ENCODE assay signal across 8 cellular contexts in the genomic region with DNA sequence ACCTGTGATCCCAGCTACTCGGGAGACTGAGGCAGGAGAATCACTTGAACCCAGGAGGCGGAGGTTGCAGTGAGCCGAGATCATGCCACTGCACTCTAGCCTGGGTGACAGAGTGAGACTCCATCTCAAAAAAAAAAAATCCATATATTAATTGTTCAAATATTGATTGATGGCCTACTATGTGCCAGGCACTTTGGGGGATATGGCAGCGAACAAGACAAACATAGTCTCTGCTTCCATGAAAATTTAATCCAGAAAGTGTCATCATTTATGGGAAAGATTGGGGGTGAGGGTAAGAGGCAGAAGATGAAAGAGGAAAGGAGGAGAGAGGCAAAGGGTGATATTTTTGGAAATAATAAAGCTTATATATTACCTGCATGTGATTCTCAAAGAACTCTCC. TPM values are rescaled to one million over a fixed set of nuclear protein-coding genes. Genes with fewer than 3 reads are reported as not detected.
DNase-seq lines count a peak whose midpoint lies in the region; ATAC-seq, FAIRE-seq and TF ChIP-seq lines count a peak whose summit lies in the region.
"Not testable (repeated sequence)": the region's sequence is repeated elsewhere in the genome, so short reads cannot be mapped to it uniquely, and the experiment has no call there.

No MANE protein-coding gene starts in this region.

- H3K27ac ChIP-seq in CD4-positive, alpha-beta T cell (ENCODE audit: low read depth, low read length); K562 (ENCODE audit: extremely low read depth, low read depth, low read length): not testable (repeated sequence)

- H3K9ac ChIP-seq in K562 (ENCODE audit: insufficient read depth in 1 of 2, low read depth in 2 of 2, low read length in 2 of 2) = not testable (repeated sequence)

- H3K9me3 Mint-ChIP-seq in CD4-positive, alpha-beta T cell; T-cell; activated CD4-positive, alpha-beta memory T cell treated with anti-CD3 and anti-CD28 coated beads, Interleukin-2, amount 10 ng/mL, durations not matched to agents 7 days and 5 days; activated T-helper 2 cell treated with anti-CD3 and anti-CD28 coated beads, Interferon-gamma antibody, Interleukin-2, Interleukin-4, amounts not matched to agents 10 μg/mL and 5 μg/mL and 100 μg/mL, durations not matched to agents 14 hours and 24 hours and 36 hours; naive B cell; stimulated activated naive CD8-positive, alpha-beta T cell treated with anti-CD3 and anti-CD28 coated beads, Interleukin-15, Interleukin-2, amounts not matched to agents 100 ng/mL and 50 ng/mL, for 24 hours: not testable (repeated sequence)

- H3K4me3 Mint-ChIP-seq in CD4-positive, alpha-beta T cell = peak overlapping the region; percentile 97
- H3K4me3 Mint-ChIP-seq in T-cell (peak overlapping the region; percentile 94 to 99 (median 95)), naive B cell (peak overlapping the region; percentile 42 to 99 (median 98))
- peak overlapping the region; percentile 18 for H3K4me3 Mint-ChIP-seq in activated CD4-positive, alpha-beta memory T cell treated with anti-CD3 and anti-CD28 coated beads, Interleukin-2, amount 10 ng/mL, durations not matched to agents 7 days and 5 days
- peak overlapping the region; percentile 38 for H3K4me3 Mint-ChIP-seq in activated T-helper 2 cell treated with anti-CD3 and anti-CD28 coated beads, Interferon-gamma antibody, Interleukin-2, Interleukin-4, amounts not matched to agents 10 μg/mL and 5 μg/mL and 100 μg/mL, durations not matched to agents 14 hours and 24 hours and 36 hours (ENCODE audit: low read depth)
- H3K4me3 Mint-ChIP-seq in stimulated activated naive CD8-positive, alpha-beta T cell treated with anti-CD3 and anti-CD28 coated beads, Interleukin-15, Interleukin-2, amounts not matched to agents 100 ng/mL and 50 ng/mL, for 24 hours = peak overlapping the region; percentile 17

- not testable (repeated sequence) for FAIRE-seq in K562 (lab: Jason Lieb, UNC)

- 85% methylated on average over 4 of the region's 4 CpGs for WGBS in K562 (ENCODE audit: insufficient coverage, low coverage, missing lambda C conversion rate)

- TF ChIP-seq POLR2A in K562 (conservative IDR thresholded peaks at IDR 0.05) = not testable (repeated sequence)

- not testable (repeated sequence) for H3K27me3 Mint-ChIP-seq in CD4-positive, alpha-beta T cell; T-cell; activated CD4-positive, alpha-beta memory T cell treated with anti-CD3 and anti-CD28 coated beads, Interleukin-2, amount 10 ng/mL, durations not matched to agents 7 days and 5 days; activated T-helper 2 cell treated with anti-CD3 and anti-CD28 coated beads, Interferon-gamma antibody, Interleukin-2, Interleukin-4, amounts not matched to agents 10 μg/mL and 5 μg/mL and 100 μg/mL, durations not matched to agents 14 hours and 24 hours and 36 hours (ENCODE audit: low read depth); naive B cell; stimulated activated naive CD8-positive, alpha-beta T cell treated with anti-CD3 and anti-CD28 coated beads, Interleukin-15, Interleukin-2, amounts not matched to agents 100 ng/mL and 50 ng/mL, for 24 hours

- H3K4me2 ChIP-seq in K562 (ENCODE audit: insufficient read depth, low read length) = peak overlapping the region; percentile 59; the same call in 1 of the 2 replicates

- H3K4me1 ChIP-seq in K562 (replicated peaks in 1 of 2; ENCODE audit: control insufficient read depth in 2 of 2, insufficient read depth in 2 of 2, low read length in 2 of 2) = peaks cover 9 to 36% of the 10 kb centered on the region in 2 experiments; a peak in 4 of 5 replicates

- H3K9me1 ChIP-seq in K562 (ENCODE audit: control insufficient read depth, insufficient read depth, low read length) = not testable (repeated sequence)

- in situ Hi-C loops in K562 (cut with MboI) = loop anchor here (5.0 kb wide), 1 partner anchor 102 kb away; no protein-coding TSS in a partner anchor

- H3K27ac Mint-ChIP-seq in CD4-positive, alpha-beta T cell = peak overlapping the region; percentile 29
- H3K27ac Mint-ChIP-seq in T-cell; activated T-helper 2 cell treated with anti-CD3 and anti-CD28 coated beads, Interferon-gamma antibody, Interleukin-2, Interleukin-4, amounts not matched to agents 10 μg/mL and 5 μg/mL and 100 μg/mL, durations not matched to agents 14 hours and 24 hours and 36 hours; stimulated activated naive CD8-positive, alpha-beta T cell treated with anti-CD3 and anti-CD28 coated beads, Interleukin-15, Interleukin-2, amounts not matched to agents 100 ng/mL and 50 ng/mL, for 24 hours: not testable (repeated sequence)
- H3K27ac Mint-ChIP-seq in activated CD4-positive, alpha-beta memory T cell treated with anti-CD3 and anti-CD28 coated beads, Interleukin-2, amount 10 ng/mL, durations not matched to agents 7 days and 5 days = peak overlapping the region; percentile 13
- H3K27ac Mint-ChIP-seq in naive B cell = peak overlapping the region in 3 of 6 donors; percentile 3 to 8 (median 4)

- peaks cover 75% of the 10 kb centered on the region for H3K4me1 Mint-ChIP-seq in CD4-positive, alpha-beta T cell (ENCODE audit: low read depth)
- H3K4me1 Mint-ChIP-seq in T-cell (peaks cover 70 to 79% (median 71%) of the 10 kb centered on the region in 3 donors), naive B cell (peaks cover 63 to 72% (median 66%) of the 10 kb centered on the region in 3 donors)
- peaks cover 62% of the 10 kb centered on the region for H3K4me1 Mint-ChIP-seq in activated CD4-positive, alpha-beta memory T cell treated with anti-CD3 and anti-CD28 coated beads, Interleukin-2, amount 10 ng/mL, durations not matched to agents 7 days and 5 days
- peaks cover 57% of the 10 kb centered on the region for H3K4me1 Mint-ChIP-seq in activated T-helper 2 cell treated with anti-CD3 and anti-CD28 coated beads, Interferon-gamma antibody, Interleukin-2, Interleukin-4, amounts not matched to agents 10 μg/mL and 5 μg/mL and 100 μg/mL, durations not matched to agents 14 hours and 24 hours and 36 hours (ENCODE audit: low read depth)
- peaks cover 64% of the 10 kb centered on the region for H3K4me1 Mint-ChIP-seq in stimulated activated naive CD8-positive, alpha-beta T cell treated with anti-CD3 and anti-CD28 coated beads, Interleukin-15, Interleukin-2, amounts not matched to agents 100 ng/mL and 50 ng/mL, for 24 hours (ENCODE audit: low read depth)

- H3K36me3 Mint-ChIP-seq in CD4-positive, alpha-beta T cell (ENCODE audit: low read depth) = peaks cover 31% of the 10 kb centered on the region
- peaks cover 21% of the 10 kb centered on the region for H3K36me3 Mint-ChIP-seq in T-cell
- peaks cover 41% of the 10 kb centered on the region for H3K36me3 Mint-ChIP-seq in activated CD4-positive, alpha-beta memory T cell treated with anti-CD3 and anti-CD28 coated beads, Interleukin-2, amount 10 ng/mL, durations not matched to agents 7 days and 5 days (ENCODE audit: low read depth)
- peaks cover 25% of the 10 kb centered on the region for H3K36me3 Mint-ChIP-seq in activated T-helper 2 cell treated with anti-CD3 and anti-CD28 coated beads, Interferon-gamma antibody, Interleukin-2, Interleukin-4, amounts not matched to agents 10 μg/mL and 5 μg/mL and 100 μg/mL, durations not matched to agents 14 hours and 24 hours and 36 hours (ENCODE audit: low read depth)
- H3K36me3 Mint-ChIP-seq in naive B cell = peaks cover 0 to 13% of the 10 kb centered on the region in 2 donors
- H3K36me3 Mint-ChIP-seq in stimulated activated naive CD8-positive, alpha-beta T cell treated with anti-CD3 and anti-CD28 coated beads, Interleukin-15, Interleukin-2, amounts not matched to agents 100 ng/mL and 50 ng/mL, for 24 hours (ENCODE audit: low read depth) = peaks cover 22% of the 10 kb centered on the region

- CTCF ChIA-PET in CD4-positive, alpha-beta T cell (lab: Charles Lee) = interaction anchor here (0.9 to 4.6 kb wide), 2 partner anchors 106 to 390 kb away, joined by 3 to 48 read pairs; no protein-coding TSS in a partner anchor
- CTCF ChIA-PET in T-cell (lab: Charles Lee) = interaction anchor here (0.6 to 1.5 kb wide), 4 partner anchors 106 to 131 kb away, joined by 3 to 4 read pairs (median 3); no protein-coding TSS in a partner anchor
- CTCF ChIA-PET in activated CD4-positive, alpha-beta memory T cell treated with anti-CD3 and anti-CD28 coated beads, Interleukin-2, amount 10 ng/mL, durations not matched to agents 7 days and 5 days (lab: Charles Lee) = interaction anchor here (1.1 to 9.2 kb wide), 3 partner anchors 55 to 113 kb away, joined by 3 to 149 read pairs (median 6); no protein-coding TSS in a partner anchor
- CTCF ChIA-PET in K562 (lab: Yijun Ruan, JAX; ENCODE audit: low intra/inter-chr PET ratio) = not testable (repeated sequence)

- not testable (repeated sequence) for DNase-seq in CD4-positive, alpha-beta T cell; GM12865 (ENCODE audit: low read depth); T-cell; activated CD4-positive, alpha-beta memory T cell treated with anti-CD3 and anti-CD28 coated beads, Interleukin-2, amount 10 ng/mL, durations not matched to agents 7 days and 5 days; activated T-helper 2 cell treated with anti-CD3 and anti-CD28 coated beads, Interferon-gamma antibody, Interleukin-2, Interleukin-4, amounts not matched to agents 10 μg/mL and 5 μg/mL and 100 μg/mL, durations not matched to agents 14 hours and 24 hours and 36 hours (ENCODE audit: low spot score); K562 (ENCODE audit: extremely low read depth in 1 of 4, low spot score in 3 of 4); naive B cell

- not testable (repeated sequence) for ATAC-seq in CD4-positive, alpha-beta T cell (ENCODE audit: poor library complexity); T-cell (replicated peaks in 1 of 4); K562; naive B cell (ENCODE audit: low read depth in 2 of 2)

- TF ChIP-seq RAD21 in K562 (CRISPR knock-in tag; conservative IDR thresholded peaks at IDR 0.05 in 1 of 2, IDR thresholded peaks at IDR 0.05 in 1 of 2) = not testable (repeated sequence)

- H3K79me2 ChIP-seq in K562 (ENCODE audit: control insufficient read depth, insufficient read depth, low read length) = peaks cover 15% of the 10 kb centered on the region

- POLR2A ChIA-PET in CD4-positive, alpha-beta T cell (lab: Charles Lee) = interaction anchor here (0.7 to 4.1 kb wide), 4 partner anchors 11 to 131 kb away, joined by 3 to 52 read pairs (median 24); partner anchors contain the start of genes IER5 and STX6
- POLR2A ChIA-PET in T-cell (lab: Charles Lee) = interaction anchor here in 1 of 2 donors (1.0 to 1.1 kb wide), 2 partner anchors 11 to 134 kb away, joined by 4 read pairs; no protein-coding TSS in a partner anchor
- POLR2A ChIA-PET in activated CD4-positive, alpha-beta memory T cell treated with anti-CD3 and anti-CD28 coated beads, Interleukin-2, amount 10 ng/mL, durations not matched to agents 7 days and 5 days (lab: Charles Lee) = interaction anchor here (0.6 to 8.2 kb wide), 7 partner anchors 10 to 113 kb away, joined by 3 to 66 read pairs (median 4); partner anchors contain the start of gene IER5
- POLR2A ChIA-PET in K562 (lab: Yijun Ruan, JAX) = interaction anchor here (1.0 to 4.6 kb wide), 2 partner anchors 12 to 54 kb away, joined by 5 to 41 read pairs; partner anchors contain the start of genes IER5 and STX6

- H3K36me3 ChIP-seq in K562 (ENCODE audit: control insufficient read depth, insufficient read depth, low read length) = not testable (repeated sequence)

- H3K9me3 ChIP-seq in CD4-positive, alpha-beta T cell (ENCODE audit: control insufficient read depth, low read length); K562 (replicated peaks; ENCODE audit: control insufficient read depth, insufficient read depth, low read depth, low read length): not testable (repeated sequence)

- TF ChIP-seq CTCF in CD4-positive, alpha-beta T cell (IDR thresholded peaks at IDR 0.05); GM12865 (IDR thresholded peaks at IDR 0.05; ENCODE audit: insufficient read depth, low read depth, low read length, missing control alignments); K562 (IDR thresholded peaks at IDR 0.05 in 2 of 3, conservative IDR thresholded peaks at IDR 0.05 in 1 of 3; ENCODE audit: insufficient read depth in 2 of 3, low read depth in 1 of 3, low read length in 3 of 3): not testable (repeated sequence)

- not testable (repeated sequence) for H3K27me3 ChIP-seq in CD4-positive, alpha-beta T cell (ENCODE audit: control insufficient read depth, insufficient read depth, low read length); K562 (ENCODE audit: control insufficient read depth in 2 of 2, insufficient read depth in 2 of 2, low read length in 2 of 2)

- H2AFZ ChIP-seq in K562 (ENCODE audit: low read depth, low read length) = not testable (repeated sequence)

- intact Hi-C loops in CD4-positive, alpha-beta T cell (cut with DNase I, micrococcal nuclease); K562 (cut with micrococcal nuclease): not testable (repeated sequence)
- intact Hi-C loops in activated T-helper 2 cell treated with anti-CD3 and anti-CD28 coated beads, Interferon-gamma antibody, Interleukin-2, Interleukin-4, amounts not matched to agents 10 μg/mL and 5 μg/mL and 100 μg/mL, durations not matched to agents 14 hours and 24 hours and 36 hours (cut with micrococcal nuclease) = loop anchor here (10.0 kb wide), 1 partner anchor 150 kb away; no protein-coding TSS in a partner anchor

- TF ChIP-seq EP300 in K562 (IDR thresholded peaks at IDR 0.05; ENCODE audit: low read length) = not testable (repeated sequence)

- peak overlapping the region; percentile 78 for H3K4me3 ChIP-seq in GM12865 (ENCODE audit: low read depth, low read length)
- not testable (repeated sequence) for H3K4me3 ChIP-seq in K562

- BruUV-seq in K562 (replicated peaks; lab: Mats Ljungman, UMichigan) = not testable (repeated sequence)

- H4K20me1 ChIP-seq in K562 (replicated peaks; ENCODE audit: control insufficient read depth, insufficient read depth, low read length) = not testable (repeated sequence)

RNA-seq across cellular contexts. Expression of gene MR1, which starts 1.4 kb away (rescaled TPM):
- total RNA-seq in CD4-positive, alpha-beta T cell = 10 to 100 TPM; 16.2 to 18.1 TPM
- total RNA-seq in T-cell (10 to 100 TPM; 18.3 to 30.7 (median 22.7) TPM), K562 (2014; rRNA removed) (8.7 and 9.7 TPM in 2 replicates), K562 (2014; rRNA removed; fragmentation: Illumina TruSeq; extraction: Trizol) (13.6 and 17.0 TPM in 2 replicates), K562 (2015; rRNA removed; fragmentation: Illumina TruSeq; extraction: Trizol) (14.1 and 17.1 TPM in 2 replicates), K562 (2021) (9.7 and 10.4 TPM in 2 replicates)
- total RNA-seq in activated CD4-positive, alpha-beta memory T cell treated with anti-CD3 and anti-CD28 coated beads, Interleukin-2, amount 10 ng/mL, durations not matched to agents 7 days and 5 days = 10 to 100 TPM; 36.4 to 36.5 TPM
- 13.8 and 18.2 TPM in 2 replicates for total RNA-seq in activated T-helper 2 cell treated with anti-CD3 and anti-CD28 coated beads, Interferon-gamma antibody, Interleukin-2, Interleukin-4, amounts not matched to agents 10 μg/mL and 5 μg/mL and 100 μg/mL, durations not matched to agents 14 hours and 24 hours and 36 hours
- 22.3 and 22.5 TPM in 2 replicates for total RNA-seq in K562 (2011; cell fraction: chromatin; rRNA removed; ENCODE audit: low replicate concordance)
- 18.4 and 20.3 TPM in 2 replicates for total RNA-seq in K562 (2011; cell fraction: nucleolus; rRNA removed)
- total RNA-seq in K562 (2011; cell fraction: nucleoplasm; rRNA removed) = 21.1 and 25.2 TPM in 2 replicates
- polyA plus RNA-seq in K562 (2011; rRNA removed) (13.1 and 21.7 TPM in 2 replicates), K562 (2014; fragmentation: Illumina TruSeq; extraction: Trizol) (16.9 and 18.5 TPM in 2 replicates), K562 (2014; fragmentation: Nextera tagmentation; extraction: Ambion mirVana) (10 to 100 TPM; 15.6 to 19.8 TPM), K562 (2014; rRNA removed) (11.3 and 11.9 TPM in 2 replicates), naive B cell (ENCODE audit: low read depth in 6 of 6) (10 to 100 TPM; 23.1 to 41.5 (median 33.4) TPM)
- polyA plus RNA-seq in K562 (2011; cell fraction: cytosol; rRNA removed) = 10.9 and 14.9 TPM in 2 replicates
- polyA plus RNA-seq in K562 (2011; cell fraction: nucleus; rRNA removed) = 6.1 and 10.3 TPM in 2 replicates
- polyA plus RNA-seq in K562 (2012) = 12.3 and 24.7 TPM in 2 replicates
- polyA minus RNA-seq in K562 (2011; rRNA and poly(A)+ RNA removed) = 9.1 and 12.0 TPM in 2 replicates
- 2.0 and 7.4 TPM in 2 replicates for polyA minus RNA-seq in K562 (2011; cell fraction: cytosol; rRNA and poly(A)+ RNA removed)
- 6.5 and 6.6 TPM in 2 replicates for polyA minus RNA-seq in K562 (2011; cell fraction: nucleus; rRNA and poly(A)+ RNA removed)

RNA-seq across cellular contexts. Expression of gene STX6, which starts 12.5 kb away (rescaled TPM):
- total RNA-seq in CD4-positive, alpha-beta T cell = 1 to 10 TPM; 4.9 to 5.1 TPM
- total RNA-seq in T-cell (10 to 100 TPM; 12.6 to 18.9 (median 17.2) TPM), K562 (2014; rRNA removed) (13.5 and 14.7 TPM in 2 replicates), K562 (2014; rRNA removed; fragmentation: Illumina TruSeq; extraction: Trizol) (14.2 and 14.7 TPM in 2 replicates), K562 (2015; rRNA removed; fragmentation: Illumina TruSeq; extraction: Trizol) (11.5 and 12.9 TPM in 2 replicates), K562 (2021) (11.9 and 13.0 TPM in 2 replicates)
- total RNA-seq in activated CD4-positive, alpha-beta memory T cell treated with anti-CD3 and anti-CD28 coated beads, Interleukin-2, amount 10 ng/mL, durations not matched to agents 7 days and 5 days = 10 to 100 TPM; 20.6 to 21.0 TPM
- total RNA-seq in activated T-helper 2 cell treated with anti-CD3 and anti-CD28 coated beads, Interferon-gamma antibody, Interleukin-2, Interleukin-4, amounts not matched to agents 10 μg/mL and 5 μg/mL and 100 μg/mL, durations not matched to agents 14 hours and 24 hours and 36 hours = 31.2 and 31.4 TPM in 2 replicates
- 27.8 and 49.3 TPM in 2 replicates for total RNA-seq in K562 (2011; cell fraction: chromatin; rRNA removed; ENCODE audit: low replicate concordance)
- total RNA-seq in K562 (2011; cell fraction: nucleolus; rRNA removed) = 14.2 and 15.1 TPM in 2 replicates
- 33.1 and 59.3 TPM in 2 replicates for total RNA-seq in K562 (2011; cell fraction: nucleoplasm; rRNA removed)
- polyA plus RNA-seq in K562 (2011; rRNA removed) (11.4 and 16.2 TPM in 2 replicates), K562 (2014; fragmentation: Illumina TruSeq; extraction: Trizol) (10.5 and 10.8 TPM in 2 replicates), K562 (2014; fragmentation: Nextera tagmentation; extraction: Ambion mirVana) (1 to 10 TPM; 2.5 to 2.8 TPM), K562 (2014; rRNA removed) (12.1 and 12.3 TPM in 2 replicates), naive B cell (ENCODE audit: low read depth in 6 of 6) (10 to 100 TPM in 1 of 6 donors, 1 to 10 TPM in 5; 7.7 to 12.2 (median 8.1) TPM)
- polyA plus RNA-seq in K562 (2011; cell fraction: cytosol; rRNA removed) = 7.9 and 8.7 TPM in 2 replicates
- 11.6 and 12.0 TPM in 2 replicates for polyA plus RNA-seq in K562 (2011; cell fraction: nucleus; rRNA removed)
- 7.4 and 9.2 TPM in 2 replicates for polyA plus RNA-seq in K562 (2012)
- 21.1 and 24.9 TPM in 2 replicates for polyA minus RNA-seq in K562 (2011; rRNA and poly(A)+ RNA removed)
- 6.6 and 8.4 TPM in 2 replicates for polyA minus RNA-seq in K562 (2011; cell fraction: cytosol; rRNA and poly(A)+ RNA removed)
- polyA minus RNA-seq in K562 (2011; cell fraction: nucleus; rRNA and poly(A)+ RNA removed) = 12.9 and 19.1 TPM in 2 replicates

RNA-seq across cellular contexts. Expression of gene IER5, which starts 53.3 kb away (rescaled TPM):
- 10 to 100 TPM; 53.8 to 54.1 TPM for total RNA-seq in CD4-positive, alpha-beta T cell
- total RNA-seq in T-cell = 10 to 100 TPM; 26.6 to 85.5 (median 32.2) TPM
- 10 to 100 TPM; 41.6 to 43.9 TPM for total RNA-seq in activated CD4-positive, alpha-beta memory T cell treated with anti-CD3 and anti-CD28 coated beads, Interleukin-2, amount 10 ng/mL, durations not matched to agents 7 days and 5 days
- 44.3 and 44.6 TPM in 2 replicates for total RNA-seq in activated T-helper 2 cell treated with anti-CD3 and anti-CD28 coated beads, Interferon-gamma antibody, Interleukin-2, Interleukin-4, amounts not matched to agents 10 μg/mL and 5 μg/mL and 100 μg/mL, durations not matched to agents 14 hours and 24 hours and 36 hours
- 21.5 and 24.6 TPM in 2 replicates for total RNA-seq in K562 (2011; cell fraction: chromatin; rRNA removed; ENCODE audit: low replicate concordance)
- 27.5 and 31.9 TPM in 2 replicates for total RNA-seq in K562 (2011; cell fraction: nucleolus; rRNA removed)
- total RNA-seq in K562 (2011; cell fraction: nucleoplasm; rRNA removed) = 26.3 and 27.0 TPM in 2 replicates
- 32.1 and 33.1 TPM in 2 replicates for total RNA-seq in K562 (2014; rRNA removed)
- total RNA-seq in K562 (2014; rRNA removed; fragmentation: Illumina TruSeq; extraction: Trizol) = 9.9 and 10.9 TPM in 2 replicates
- 14.1 and 14.6 TPM in 2 replicates for total RNA-seq in K562 (2015; rRNA removed; fragmentation: Illumina TruSeq; extraction: Trizol)
- total RNA-seq in K562 (2021) = 29.8 and 30.4 TPM in 2 replicates
- polyA plus RNA-seq in K562 (2011; rRNA removed) = 11.5 and 13.9 TPM in 2 replicates
- polyA plus RNA-seq in K562 (2011; cell fraction: cytosol; rRNA removed) = 9.5 and 16.6 TPM in 2 replicates
- polyA plus RNA-seq in K562 (2011; cell fraction: nucleus; rRNA removed) = 19.1 and 21.0 TPM in 2 replicates
- polyA plus RNA-seq in K562 (2012) = 18.7 and 22.8 TPM in 2 replicates
- 12.0 and 12.6 TPM in 2 replicates for polyA plus RNA-seq in K562 (2014; fragmentation: Illumina TruSeq; extraction: Trizol)
- 1 to 10 TPM; 2.4 to 2.5 TPM for polyA plus RNA-seq in K562 (2014; fragmentation: Nextera tagmentation; extraction: Ambion mirVana)
- polyA plus RNA-seq in K562 (2014; rRNA removed) = 25.0 and 25.7 TPM in 2 replicates
- polyA minus RNA-seq in K562 (2011; rRNA and poly(A)+ RNA removed) = 10.3 and 13.4 TPM in 2 replicates
- 12.1 and 13.3 TPM in 2 replicates for polyA minus RNA-seq in K562 (2011; cell fraction: cytosol; rRNA and poly(A)+ RNA removed)
- polyA minus RNA-seq in K562 (2011; cell fraction: nucleus; rRNA and poly(A)+ RNA removed) = 21.1 and 33.3 TPM in 2 replicates
- polyA plus RNA-seq in naive B cell (ENCODE audit: low read depth in 6 of 6) = 10 to 100 TPM; 17.3 to 82.6 (median 34.1) TPM

Comparison
In these comparisons a context has a peak if more than half of its experiments do, and no peak if none do; other contexts are left out.
1. H3K4me3 Mint-ChIP-seq: peak in every context shown above with its lines; median percentile 98 in naive B cell; 97 in CD4-positive, alpha-beta T cell; 95 in T-cell; 38 in activated T-helper 2 cell treated with anti-CD3 and anti-CD28 coated beads, Interferon-gamma antibody, Interleukin-2, Interleukin-4, amounts not matched to agents 10 μg/mL and 5 μg/mL and 100 μg/mL, durations not matched to agents 14 hours and 24 hours and 36 hours; 18 in activated CD4-positive, alpha-beta memory T cell treated with anti-CD3 and anti-CD28 coated beads, Interleukin-2, amount 10 ng/mL, durations not matched to agents 7 days and 5 days; 17 in stimulated activated naive CD8-positive, alpha-beta T cell treated with anti-CD3 and anti-CD28 coated beads, Interleukin-15, Interleukin-2, amounts not matched to agents 100 ng/mL and 50 ng/mL, for 24 hours.